23 cellular contexts compared by ENCODE assay signal in genomic region chr19:45827459-45828093, GRCh38. TPM values are rescaled to one million over a fixed set of nuclear protein-coding genes. Genes with fewer than 3 reads are reported as not detected.
A peak's percentile ranks its signal among the peaks of the same experiment; 100 is the strongest.
DNase-seq lines count a peak whose midpoint lies in the region; ATAC-seq and TF ChIP-seq lines count a peak whose summit lies in the region.
"Had no signal": no experiment of that assay in that cellular context is flagged by ENCODE, and none has a peak within 500 bp of the region (broad histone marks: within the 10 kb centered on the region; RNA-seq: fewer than 3 reads in every experiment).

No MANE protein-coding gene starts in this region.

- H3K4me1 Mint-ChIP-seq in activated naive CD8-positive, alpha-beta T cell treated with anti-CD3 and anti-CD28 coated beads, Interleukin-2, amount 10 ng/mL, durations not matched to agents 7 days and 5 days = peaks cover 17% of the 10 kb centered on the region
- no peaks in the 10 kb centered on the region for H3K4me1 Mint-ChIP-seq in activated naive CD8-positive, alpha-beta T cell treated with anti-CD3 and anti-CD28 coated beads, Interleukin-2, amount 50 U/mL, for 24 hours
- H3K4me1 Mint-ChIP-seq in glutamatergic neuron (ENCODE audit: low read depth, unreplicated experiment) = peaks cover 15% of the 10 kb centered on the region

- POLR2A ChIA-PET in activated naive CD8-positive, alpha-beta T cell treated with anti-CD3 and anti-CD28 coated beads, Interleukin-2, amount 10 ng/mL, durations not matched to agents 7 days and 5 days (lab: Charles Lee) = no interaction called here
- POLR2A ChIA-PET in RWPE1 (lab: Yijun Ruan, JAX; ENCODE audit: low non-redundant PET) = no interaction called here

- DNase-seq in activated naive CD8-positive, alpha-beta T cell treated with anti-CD3 and anti-CD28 coated beads, Interleukin-2, amount 10 ng/mL, durations not matched to agents 7 days and 5 days = no peak
- no peak for DNase-seq in activated naive CD8-positive, alpha-beta T cell treated with anti-CD3 and anti-CD28 coated beads, Interleukin-2, amount 50 U/mL, for 24 hours
- DNase-seq in RWPE1 (ENCODE audit: low spot score) = no peak
- DNase-seq in glutamatergic neuron = no peak
- DNase-seq in posterior vena cava (ENCODE audit: low spot score) = peak; percentile 65
- no peak for DNase-seq in uterus
- DNase-seq in stimulated activated CD4-positive, alpha-beta T cell treated with anti-CD3 and anti-CD28 coated beads, Interleukin-1b, Interleukin-23, amount 100 ng/mL, for 48 hours = no peak
- DNase-seq: CD4-positive, CD25-positive, alpha-beta regulatory T cell; EL; GOT3; HFFc6; MM.1S; NCI-H1092; NCI-H2081; NCI-H510A; NCI-H774; SHP77 treated with DMSO at 0.1 percent for 48 hours had no signal

- no peak overlapping the region for H3K4me3 ChIP-seq in uterus

- no peaks in the 10 kb centered on the region for H3K4me1 ChIP-seq in uterus

- intact Hi-C loops in posterior vena cava (cut with DNase I) (no loop called here), uterus (cut with DNase I; ENCODE audit: low total_unique reads) (no loop called here)

- H3K27ac Mint-ChIP-seq in activated naive CD8-positive, alpha-beta T cell treated with anti-CD3 and anti-CD28 coated beads, Interleukin-2, amount 10 ng/mL, durations not matched to agents 7 days and 5 days = peak overlapping the region; percentile 45
- no peak overlapping the region for H3K27ac Mint-ChIP-seq in activated naive CD8-positive, alpha-beta T cell treated with anti-CD3 and anti-CD28 coated beads, Interleukin-2, amount 50 U/mL, for 24 hours
- peak overlapping the region; percentile 57 for H3K27ac Mint-ChIP-seq in glutamatergic neuron (ENCODE audit: unreplicated experiment)
- H3K27ac Mint-ChIP-seq: CD4-positive, CD25-positive, alpha-beta regulatory T cell; HFFc6 had no signal

- H3K27me3 ChIP-seq in uterus = no peaks in the 10 kb centered on the region
- H3K27me3 ChIP-seq: BE2C had no signal

- TF ChIP-seq CTCF in RWPE1 (conservative IDR thresholded peaks at IDR 0.05; ENCODE audit: low read depth) (no peak), glutamatergic neuron (IDR thresholded peaks at IDR 0.05; ENCODE audit: partially characterized antibody, unreplicated experiment) (peak; percentile 26), uterus (IDR thresholded peaks at IDR 0.05) (no peak)

- no peaks in the 10 kb centered on the region for H3K9me3 Mint-ChIP-seq in activated naive CD8-positive, alpha-beta T cell treated with anti-CD3 and anti-CD28 coated beads, Interleukin-2, amount 10 ng/mL, durations not matched to agents 7 days and 5 days
- H3K9me3 Mint-ChIP-seq in activated naive CD8-positive, alpha-beta T cell treated with anti-CD3 and anti-CD28 coated beads, Interleukin-2, amount 50 U/mL, for 24 hours = no peaks in the 10 kb centered on the region
- peaks cover 2% of the 10 kb centered on the region for H3K9me3 Mint-ChIP-seq in glutamatergic neuron (ENCODE audit: unreplicated experiment)
- H3K9me3 Mint-ChIP-seq: HFFc6, IgD-negative memory B cell had no signal

- no peak for ATAC-seq in activated naive CD8-positive, alpha-beta T cell treated with anti-CD3 and anti-CD28 coated beads, Interleukin-2, amount 10 ng/mL, durations not matched to agents 7 days and 5 days (ENCODE audit: low read depth)
- ATAC-seq in activated naive CD8-positive, alpha-beta T cell treated with anti-CD3 and anti-CD28 coated beads, Interleukin-2, amount 50 U/mL, for 24 hours = no peak
- ATAC-seq in HG03571 (IDR thresholded peaks at IDR 0.05; ENCODE audit: unreplicated experiment) = no peak

- no peak overlapping the region for H3K4me3 Mint-ChIP-seq in activated naive CD8-positive, alpha-beta T cell treated with anti-CD3 and anti-CD28 coated beads, Interleukin-2, amount 10 ng/mL, durations not matched to agents 7 days and 5 days
- no peak overlapping the region for H3K4me3 Mint-ChIP-seq in activated naive CD8-positive, alpha-beta T cell treated with anti-CD3 and anti-CD28 coated beads, Interleukin-2, amount 50 U/mL, for 24 hours
- H3K4me3 Mint-ChIP-seq in glutamatergic neuron (ENCODE audit: unreplicated experiment) = peak overlapping the region; percentile 16
- H3K4me3 Mint-ChIP-seq: CD4-positive, CD25-positive, alpha-beta regulatory T cell; HFFc6 had no signal

- TF ChIP-seq POLR2A in uterus (IDR thresholded peaks at IDR 0.05) = no peak

- peaks cover 18% of the 10 kb centered on the region for H3K36me3 Mint-ChIP-seq in activated naive CD8-positive, alpha-beta T cell treated with anti-CD3 and anti-CD28 coated beads, Interleukin-2, amount 10 ng/mL, durations not matched to agents 7 days and 5 days
- H3K36me3 Mint-ChIP-seq in activated naive CD8-positive, alpha-beta T cell treated with anti-CD3 and anti-CD28 coated beads, Interleukin-2, amount 50 U/mL, for 24 hours (ENCODE audit: low read depth) = peaks cover 49% of the 10 kb centered on the region
- H3K36me3 Mint-ChIP-seq in glutamatergic neuron (ENCODE audit: unreplicated experiment) = no peaks in the 10 kb centered on the region
- H3K36me3 Mint-ChIP-seq: IgD-negative memory B cell had no signal

- H3K36me3 ChIP-seq in uterus = no peaks in the 10 kb centered on the region

- H3K27me3 Mint-ChIP-seq in activated naive CD8-positive, alpha-beta T cell treated with anti-CD3 and anti-CD28 coated beads, Interleukin-2, amount 10 ng/mL, durations not matched to agents 7 days and 5 days = no peaks in the 10 kb centered on the region
- H3K27me3 Mint-ChIP-seq in activated naive CD8-positive, alpha-beta T cell treated with anti-CD3 and anti-CD28 coated beads, Interleukin-2, amount 50 U/mL, for 24 hours = no peaks in the 10 kb centered on the region
- H3K27me3 Mint-ChIP-seq in glutamatergic neuron (ENCODE audit: unreplicated experiment) = peaks cover 7% of the 10 kb centered on the region
- H3K27me3 Mint-ChIP-seq: CD4-positive, CD25-positive, alpha-beta regulatory T cell; IgD-negative memory B cell had no signal

- H3K9me3 ChIP-seq in uterus = no peaks in the 10 kb centered on the region
- H3K9me3 ChIP-seq: BE2C had no signal

- H3K27ac ChIP-seq in RWPE1 (peak overlapping the region; percentile 73; the same call in 1 of the 2 replicates), uterus (no peak overlapping the region)

- CTCF ChIA-PET in RWPE1 (lab: Yijun Ruan, JAX) = interaction anchor here (4.5 kb wide), 1 partner anchor 10 kb away, joined by 20 read pairs; no protein-coding TSS in a partner anchor

RNA-seq across cellular contexts. Expression of gene RSPH6A, which starts 12.5 kb away (rescaled TPM):
- total RNA-seq in activated naive CD8-positive, alpha-beta T cell treated with anti-CD3 and anti-CD28 coated beads, Interleukin-2, amount 10 ng/mL, durations not matched to agents 7 days and 5 days = under 1 TPM; 0.30 to 0.40 TPM
- total RNA-seq in glutamatergic neuron (ENCODE audit: unreplicated experiment) (0.61 TPM), posterior vena cava (not detected), uterus (under 1 TPM in 2 of 4 donors, not detected in 2; 0.14 to 0.40 TPM)
- total RNA-seq: A172, RPMI7951 had no signal

RNA-seq across cellular contexts. Expression of gene DMWD, which starts 34.9 kb away (rescaled TPM):
- total RNA-seq in activated naive CD8-positive, alpha-beta T cell treated with anti-CD3 and anti-CD28 coated beads, Interleukin-2, amount 10 ng/mL, durations not matched to agents 7 days and 5 days = 10 to 100 TPM; 47.0 to 50.6 TPM
- total RNA-seq in glutamatergic neuron (ENCODE audit: unreplicated experiment) = 123 TPM
- 10 to 100 TPM; 50.9 to 61.1 TPM for total RNA-seq in posterior vena cava
- 100 to 1,000 TPM in 1 of 4 donors, 10 to 100 TPM in 2, 1 to 10 TPM in 1; 4.4 to 103 (median 36.9) TPM for total RNA-seq in uterus

RNA-seq across cellular contexts. Expression of gene SYMPK, which starts 35.4 kb away (rescaled TPM):
- total RNA-seq in activated naive CD8-positive, alpha-beta T cell treated with anti-CD3 and anti-CD28 coated beads, Interleukin-2, amount 10 ng/mL, durations not matched to agents 7 days and 5 days = 100 to 1,000 TPM; 100 to 113 TPM
- total RNA-seq in glutamatergic neuron (ENCODE audit: unreplicated experiment) (78.1 TPM), posterior vena cava (10 to 100 TPM; 41.2 to 44.6 TPM), uterus (10 to 100 TPM; 32.0 to 72.6 (median 46.4) TPM)

RNA-seq across cellular contexts. Expression of gene FOXA3, which starts 36.5 kb away (rescaled TPM):
- total RNA-seq in activated naive CD8-positive, alpha-beta T cell treated with anti-CD3 and anti-CD28 coated beads, Interleukin-2, amount 10 ng/mL, durations not matched to agents 7 days and 5 days = not detected
- total RNA-seq in glutamatergic neuron (ENCODE audit: unreplicated experiment) (1.0 TPM), posterior vena cava (not detected), uterus (not detected)
- total RNA-seq: A172; CD4-positive, CD25-positive, alpha-beta regulatory T cell; HFFc6; LHCN-M2; RPMI7951 had no signal

RNA-seq across cellular contexts. Expression of gene DMPK, which starts 45.3 kb away (rescaled TPM):
- 10 to 100 TPM; 26.4 to 32.2 TPM for total RNA-seq in activated naive CD8-positive, alpha-beta T cell treated with anti-CD3 and anti-CD28 coated beads, Interleukin-2, amount 10 ng/mL, durations not matched to agents 7 days and 5 days
- 107 TPM for total RNA-seq in glutamatergic neuron (ENCODE audit: unreplicated experiment)
- total RNA-seq in posterior vena cava = 100 to 1,000 TPM; 218 to 281 TPM
- 100 to 1,000 TPM in 1 of 4 donors, 10 to 100 TPM in 3; 15.3 to 211 (median 43.8) TPM for total RNA-seq in uterus
